ENCODE assay signal across 26 cellular contexts in genomic region chr1:93047585-93047984, GRCh38.
"Had no signal": no experiment of that assay in that cellular context is flagged by ENCODE, and none has a peak within 500 bp of the region (broad histone marks: within the 10 kb centered on the region; RNA-seq: fewer than 3 reads in every experiment).

No MANE protein-coding gene starts in this region.

- DNase-seq: MV-4-11, NCI-H1048, NCI-H1105, NCI-H1417, NCI-H1436 treated with DMSO at 0.1 percent for 48 hours, NCI-H1694, NCI-H1930, NCI-H2081, NCI-H2171, NCI-H226, NCI-H446, NCI-H510A, NCI-H524 treated with DMSO at 0.1 percent for 48 hours, NCI-H69, NCI-H774, OCI-M1, PC-9, Peyer's patch, SHP77 treated with DMSO at 0.1 percent for 48 hours, SJCRH30 had no signal

- H3K9me3 ChIP-seq: Peyer's patch had no signal

- H3K27me3 ChIP-seq: Peyer's patch, SJCRH30 had no signal

- H3K36me3 Mint-ChIP-seq: IgD-negative memory B cell had no signal

- H2AFZ ChIP-seq: PC-9 had no signal

- H3K9ac ChIP-seq: KMS-11 had no signal

- H3K27ac Mint-ChIP-seq: IgD-negative memory B cell had no signal

- H3K4me2 ChIP-seq: KMS-11, PC-9 had no signal

- ATAC-seq: HepG2, K562, Right ventricle myocardium inferior, SK-N-SH treated with all-trans-retinoic acid at 6 μM for 48 hours had no signal

- H3K36me3 ChIP-seq: Peyer's patch, SJCRH30 had no signal

- H3K4me3 ChIP-seq: K562, PC-9, Peyer's patch, SJCRH30 had no signal

- H3K27me3 Mint-ChIP-seq: IgD-negative memory B cell had no signal

- H3K4me3 Mint-ChIP-seq: IgD-negative memory B cell had no signal

- H3K4me1 ChIP-seq: SJCRH30 had no signal

- H3K9me3 Mint-ChIP-seq: IgD-negative memory B cell had no signal

- H3K27ac ChIP-seq: KMS-11, PC-9, Peyer's patch, SJCRH30 had no signal
